ENCODE assay signal across 2 cellular contexts in the genomic region with DNA sequence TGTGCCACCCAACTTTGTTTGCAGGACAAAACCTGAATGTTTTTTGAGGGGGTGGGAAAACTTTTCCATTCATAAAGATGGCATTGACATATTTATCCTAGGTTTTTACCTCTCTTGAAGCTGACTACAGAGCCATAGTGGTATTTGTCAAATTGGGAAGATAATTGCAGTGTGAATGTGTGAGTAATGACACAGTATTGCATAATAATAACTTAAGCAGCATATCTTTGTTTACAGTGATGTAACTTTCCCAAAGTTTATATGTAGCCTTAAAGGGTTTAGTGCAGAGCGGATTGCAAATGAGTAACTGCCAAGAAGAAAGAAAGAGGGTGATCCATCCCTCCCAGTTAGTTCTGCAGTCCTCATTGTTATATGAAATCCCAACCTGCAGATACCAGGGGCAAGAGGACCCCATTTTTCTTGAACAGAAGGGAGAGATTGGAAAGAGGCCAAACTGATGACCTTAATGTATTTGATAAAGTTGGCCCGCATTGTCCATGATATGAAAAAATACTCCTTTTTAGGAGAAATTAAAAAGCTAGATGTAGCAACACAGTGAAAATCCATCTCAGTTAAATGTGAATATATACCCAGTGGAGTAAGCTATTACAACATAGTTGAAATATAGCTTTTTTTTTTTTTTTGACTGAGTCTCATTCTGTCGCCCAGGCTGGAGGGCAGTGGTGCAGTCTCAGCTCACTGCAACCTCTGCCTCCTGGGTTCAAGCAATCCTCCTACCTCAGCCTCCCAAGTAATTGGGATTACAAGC.
A peak's percentile ranks its signal among the peaks of the same experiment; 100 is the strongest.
TF ChIP-seq lines count a peak whose summit lies in the region.

No MANE protein-coding gene starts in this region.

TF ChIP-seq in IMR-90, 13 proteins besides CTCF, POLR2A, EP300 and RAD21:
- peak; percentile 89 for TF ChIP-seq CEBPB (IDR thresholded peaks at IDR 0.05; ENCODE audit: low read depth, low read length)
- TF ChIP-seq CHD1 (IDR thresholded peaks at IDR 0.05; ENCODE audit: low read depth, low read length), result no peak
- TF ChIP-seq MAFK (IDR thresholded peaks at IDR 0.05; ENCODE audit: low read depth, low read length), result no peak
- no peak for TF ChIP-seq SMC3 (IDR thresholded peaks at IDR 0.05; ENCODE audit: low read depth, low read length)
TF ChIP-seq in IMR-90: peak in this region for 1.

TF ChIP-seq in K562, 482 proteins besides CTCF, POLR2A, EP300 and RAD21:
- TF ChIP-seq CEBPG (CRISPR knock-in tag; IDR thresholded peaks at IDR 0.05), result peak; percentile 89
- TF ChIP-seq CEBPG (tag; conservative IDR thresholded peaks at IDR 0.05 in 1 of 2, IDR thresholded peaks at IDR 0.05 in 1 of 2), result peak; percentile 97 to 99
- TF ChIP-seq SMARCA4 (IDR thresholded peaks at IDR 0.05), result peak; percentile 18; the same call in 1 of the 2 replicates
- no peak for TF ChIP-seq BCL6 (CRISPR knock-in tag; IDR thresholded peaks at IDR 0.05)
- 0 out of 4 replicates have a peak, but pooled peaks of 1 of the 2 experiments have one; percentile 45 for TF ChIP-seq TRIM24 (IDR thresholded peaks at IDR 0.05)
- no peak for TF ChIP-seq ZNF3 (CRISPR knock-in tag; IDR thresholded peaks at IDR 0.05)
- TF ChIP-seq, protein P1, sequence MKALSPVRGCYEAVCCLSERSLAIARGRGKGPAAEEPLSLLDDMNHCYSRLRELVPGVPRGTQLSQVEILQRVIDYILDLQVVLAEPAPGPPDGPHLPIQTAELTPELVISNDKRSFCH (CRISPR knock-in tag; IDR thresholded peaks at IDR 0.05), result no peak
- TF ChIP-seq, protein P1 (tag; IDR thresholded peaks at IDR 0.05), result 0 out of 2 replicates have a peak, but pooled peaks have one; percentile 59
- TF ChIP-seq, protein P2, sequence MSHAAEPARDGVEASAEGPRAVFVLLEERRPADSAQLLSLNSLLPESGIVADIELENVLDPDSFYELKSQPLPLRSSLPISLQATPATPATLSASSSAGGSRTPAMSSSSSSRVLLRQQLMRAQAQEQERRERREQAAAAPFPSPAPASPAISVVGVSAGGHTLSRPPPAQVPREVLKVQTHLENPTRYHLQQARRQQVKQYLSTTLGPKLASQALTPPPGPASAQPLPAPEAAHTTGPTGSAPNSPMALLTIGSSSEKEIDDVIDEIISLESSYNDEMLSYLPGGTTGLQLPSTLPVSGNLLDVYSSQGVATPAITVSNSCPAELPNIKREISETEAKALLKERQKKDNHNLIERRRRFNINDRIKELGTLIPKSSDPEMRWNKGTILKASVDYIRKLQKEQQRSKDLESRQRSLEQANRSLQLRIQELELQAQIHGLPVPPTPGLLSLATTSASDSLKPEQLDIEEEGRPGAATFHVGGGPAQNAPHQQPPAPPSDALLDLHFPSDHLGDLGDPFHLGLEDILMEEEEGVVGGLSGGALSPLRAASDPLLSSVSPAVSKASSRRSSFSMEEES (CRISPR knock-in tag; IDR thresholded peaks at IDR 0.05), result no peak
- TF ChIP-seq BRF1 (IDR thresholded peaks at IDR 0.05; ENCODE audit: borderline replicate concordance, extremely low read depth, insufficient read length), result no peak
- no peak for TF ChIP-seq CREB1 (IDR thresholded peaks at IDR 0.05)
- 0 out of 2 replicates have a peak, but pooled peaks have one; percentile 32 for TF ChIP-seq CREB1 (CRISPR knock-in tag; IDR thresholded peaks at IDR 0.05)
- TF ChIP-seq HMG20A (CRISPR knock-in tag; conservative IDR thresholded peaks at IDR 0.05), result no peak
- TF ChIP-seq SOX6 (IDR thresholded peaks at IDR 0.05), result 0 out of 2 replicates have a peak, but pooled peaks have one; percentile 38
- TF ChIP-seq FOXP1 (CRISPR knock-in tag; IDR thresholded peaks at IDR 0.05), result 0 out of 2 replicates have a peak, but pooled peaks have one; percentile 42
- no peak for TF ChIP-seq ZC3H8 (IDR thresholded peaks at IDR 0.05)
- peak; percentile 31 to 72; a peak in 2 of 4 replicates for TF ChIP-seq FOXA3 (CRISPR knock-in tag; conservative IDR thresholded peaks at IDR 0.05 in 1 of 2, IDR thresholded peaks at IDR 0.05 in 1 of 2)
- TF ChIP-seq, protein P3, sequence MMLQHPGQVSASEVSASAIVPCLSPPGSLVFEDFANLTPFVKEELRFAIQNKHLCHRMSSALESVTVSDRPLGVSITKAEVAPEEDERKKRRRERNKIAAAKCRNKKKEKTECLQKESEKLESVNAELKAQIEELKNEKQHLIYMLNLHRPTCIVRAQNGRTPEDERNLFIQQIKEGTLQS (IDR thresholded peaks at IDR 0.05), result peak; percentile 91
- TF ChIP-seq, protein P3 (CRISPR knock-in tag; conservative IDR thresholded peaks at IDR 0.05), result no peak
- no peak for TF ChIP-seq ZNF696 (CRISPR knock-in tag; conservative IDR thresholded peaks at IDR 0.05)
- TF ChIP-seq FOXK2 (conservative IDR thresholded peaks at IDR 0.05 in 1 of 2, IDR thresholded peaks at IDR 0.05 in 1 of 2; ENCODE audit: low read depth in 2 of 2), result 0 out of 4 replicates have a peak, but pooled peaks of 1 of the 2 experiments have one; percentile 14
- TF ChIP-seq, protein P4, sequence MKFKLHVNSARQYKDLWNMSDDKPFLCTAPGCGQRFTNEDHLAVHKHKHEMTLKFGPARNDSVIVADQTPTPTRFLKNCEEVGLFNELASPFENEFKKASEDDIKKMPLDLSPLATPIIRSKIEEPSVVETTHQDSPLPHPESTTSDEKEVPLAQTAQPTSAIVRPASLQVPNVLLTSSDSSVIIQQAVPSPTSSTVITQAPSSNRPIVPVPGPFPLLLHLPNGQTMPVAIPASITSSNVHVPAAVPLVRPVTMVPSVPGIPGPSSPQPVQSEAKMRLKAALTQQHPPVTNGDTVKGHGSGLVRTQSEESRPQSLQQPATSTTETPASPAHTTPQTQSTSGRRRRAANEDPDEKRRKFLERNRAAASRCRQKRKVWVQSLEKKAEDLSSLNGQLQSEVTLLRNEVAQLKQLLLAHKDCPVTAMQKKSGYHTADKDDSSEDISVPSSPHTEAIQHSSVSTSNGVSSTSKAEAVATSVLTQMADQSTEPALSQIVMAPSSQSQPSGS (CRISPR knock-in tag; IDR thresholded peaks at IDR 0.05), result no peak
- peak; percentile 54 for TF ChIP-seq FOSL1 (tag; conservative IDR thresholded peaks at IDR 0.05)
- TF ChIP-seq CEBPB (tag; IDR thresholded peaks at IDR 0.05), result peak; percentile 98
- no peak for TF ChIP-seq ZNF586 (CRISPR knock-in tag; conservative IDR thresholded peaks at IDR 0.05)
- peak; percentile 48; the same call in 1 of the 2 replicates for TF ChIP-seq ARID1B (IDR thresholded peaks at IDR 0.05)
- TF ChIP-seq NR2C1 (IDR thresholded peaks at IDR 0.05), result no peak
- TF ChIP-seq NR2C1 (tag; IDR thresholded peaks at IDR 0.05), result peak; percentile 25; the same call in 1 of the 2 replicates
- TF ChIP-seq, protein P5, sequence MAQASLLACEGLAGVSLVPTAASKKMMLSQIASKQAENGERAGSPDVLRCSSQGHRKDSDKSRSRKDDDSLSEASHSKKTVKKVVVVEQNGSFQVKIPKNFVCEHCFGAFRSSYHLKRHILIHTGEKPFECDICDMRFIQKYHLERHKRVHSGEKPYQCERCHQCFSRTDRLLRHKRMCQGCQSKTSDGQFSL (CRISPR knock-in tag; IDR thresholded peaks at IDR 0.05), result no peak
- TF ChIP-seq, protein P5 (tag; IDR thresholded peaks at IDR 0.05), result no peak
- TF ChIP-seq, protein P6, sequence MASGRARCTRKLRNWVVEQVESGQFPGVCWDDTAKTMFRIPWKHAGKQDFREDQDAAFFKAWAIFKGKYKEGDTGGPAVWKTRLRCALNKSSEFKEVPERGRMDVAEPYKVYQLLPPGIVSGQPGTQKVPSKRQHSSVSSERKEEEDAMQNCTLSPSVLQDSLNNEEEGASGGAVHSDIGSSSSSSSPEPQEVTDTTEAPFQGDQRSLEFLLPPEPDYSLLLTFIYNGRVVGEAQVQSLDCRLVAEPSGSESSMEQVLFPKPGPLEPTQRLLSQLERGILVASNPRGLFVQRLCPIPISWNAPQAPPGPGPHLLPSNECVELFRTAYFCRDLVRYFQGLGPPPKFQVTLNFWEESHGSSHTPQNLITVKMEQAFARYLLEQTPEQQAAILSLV (tag; IDR thresholded peaks at IDR 0.05), result peak; percentile 80
- TF ChIP-seq FOXJ2 (tag; IDR thresholded peaks at IDR 0.05), result 0 out of 2 replicates have a peak, but pooled peaks have one; percentile 66
- TF ChIP-seq NFIC (IDR thresholded peaks at IDR 0.05), result peak; percentile 18; the same call in 1 of the 2 replicates
- TF ChIP-seq, protein P7, sequence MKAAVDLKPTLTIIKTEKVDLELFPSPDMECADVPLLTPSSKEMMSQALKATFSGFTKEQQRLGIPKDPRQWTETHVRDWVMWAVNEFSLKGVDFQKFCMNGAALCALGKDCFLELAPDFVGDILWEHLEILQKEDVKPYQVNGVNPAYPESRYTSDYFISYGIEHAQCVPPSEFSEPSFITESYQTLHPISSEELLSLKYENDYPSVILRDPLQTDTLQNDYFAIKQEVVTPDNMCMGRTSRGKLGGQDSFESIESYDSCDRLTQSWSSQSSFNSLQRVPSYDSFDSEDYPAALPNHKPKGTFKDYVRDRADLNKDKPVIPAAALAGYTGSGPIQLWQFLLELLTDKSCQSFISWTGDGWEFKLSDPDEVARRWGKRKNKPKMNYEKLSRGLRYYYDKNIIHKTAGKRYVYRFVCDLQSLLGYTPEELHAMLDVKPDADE (conservative IDR thresholded peaks at IDR 0.05; ENCODE audit: control insufficient read depth, low read depth, low read length), result no peak
- TF ChIP-seq, protein P8, sequence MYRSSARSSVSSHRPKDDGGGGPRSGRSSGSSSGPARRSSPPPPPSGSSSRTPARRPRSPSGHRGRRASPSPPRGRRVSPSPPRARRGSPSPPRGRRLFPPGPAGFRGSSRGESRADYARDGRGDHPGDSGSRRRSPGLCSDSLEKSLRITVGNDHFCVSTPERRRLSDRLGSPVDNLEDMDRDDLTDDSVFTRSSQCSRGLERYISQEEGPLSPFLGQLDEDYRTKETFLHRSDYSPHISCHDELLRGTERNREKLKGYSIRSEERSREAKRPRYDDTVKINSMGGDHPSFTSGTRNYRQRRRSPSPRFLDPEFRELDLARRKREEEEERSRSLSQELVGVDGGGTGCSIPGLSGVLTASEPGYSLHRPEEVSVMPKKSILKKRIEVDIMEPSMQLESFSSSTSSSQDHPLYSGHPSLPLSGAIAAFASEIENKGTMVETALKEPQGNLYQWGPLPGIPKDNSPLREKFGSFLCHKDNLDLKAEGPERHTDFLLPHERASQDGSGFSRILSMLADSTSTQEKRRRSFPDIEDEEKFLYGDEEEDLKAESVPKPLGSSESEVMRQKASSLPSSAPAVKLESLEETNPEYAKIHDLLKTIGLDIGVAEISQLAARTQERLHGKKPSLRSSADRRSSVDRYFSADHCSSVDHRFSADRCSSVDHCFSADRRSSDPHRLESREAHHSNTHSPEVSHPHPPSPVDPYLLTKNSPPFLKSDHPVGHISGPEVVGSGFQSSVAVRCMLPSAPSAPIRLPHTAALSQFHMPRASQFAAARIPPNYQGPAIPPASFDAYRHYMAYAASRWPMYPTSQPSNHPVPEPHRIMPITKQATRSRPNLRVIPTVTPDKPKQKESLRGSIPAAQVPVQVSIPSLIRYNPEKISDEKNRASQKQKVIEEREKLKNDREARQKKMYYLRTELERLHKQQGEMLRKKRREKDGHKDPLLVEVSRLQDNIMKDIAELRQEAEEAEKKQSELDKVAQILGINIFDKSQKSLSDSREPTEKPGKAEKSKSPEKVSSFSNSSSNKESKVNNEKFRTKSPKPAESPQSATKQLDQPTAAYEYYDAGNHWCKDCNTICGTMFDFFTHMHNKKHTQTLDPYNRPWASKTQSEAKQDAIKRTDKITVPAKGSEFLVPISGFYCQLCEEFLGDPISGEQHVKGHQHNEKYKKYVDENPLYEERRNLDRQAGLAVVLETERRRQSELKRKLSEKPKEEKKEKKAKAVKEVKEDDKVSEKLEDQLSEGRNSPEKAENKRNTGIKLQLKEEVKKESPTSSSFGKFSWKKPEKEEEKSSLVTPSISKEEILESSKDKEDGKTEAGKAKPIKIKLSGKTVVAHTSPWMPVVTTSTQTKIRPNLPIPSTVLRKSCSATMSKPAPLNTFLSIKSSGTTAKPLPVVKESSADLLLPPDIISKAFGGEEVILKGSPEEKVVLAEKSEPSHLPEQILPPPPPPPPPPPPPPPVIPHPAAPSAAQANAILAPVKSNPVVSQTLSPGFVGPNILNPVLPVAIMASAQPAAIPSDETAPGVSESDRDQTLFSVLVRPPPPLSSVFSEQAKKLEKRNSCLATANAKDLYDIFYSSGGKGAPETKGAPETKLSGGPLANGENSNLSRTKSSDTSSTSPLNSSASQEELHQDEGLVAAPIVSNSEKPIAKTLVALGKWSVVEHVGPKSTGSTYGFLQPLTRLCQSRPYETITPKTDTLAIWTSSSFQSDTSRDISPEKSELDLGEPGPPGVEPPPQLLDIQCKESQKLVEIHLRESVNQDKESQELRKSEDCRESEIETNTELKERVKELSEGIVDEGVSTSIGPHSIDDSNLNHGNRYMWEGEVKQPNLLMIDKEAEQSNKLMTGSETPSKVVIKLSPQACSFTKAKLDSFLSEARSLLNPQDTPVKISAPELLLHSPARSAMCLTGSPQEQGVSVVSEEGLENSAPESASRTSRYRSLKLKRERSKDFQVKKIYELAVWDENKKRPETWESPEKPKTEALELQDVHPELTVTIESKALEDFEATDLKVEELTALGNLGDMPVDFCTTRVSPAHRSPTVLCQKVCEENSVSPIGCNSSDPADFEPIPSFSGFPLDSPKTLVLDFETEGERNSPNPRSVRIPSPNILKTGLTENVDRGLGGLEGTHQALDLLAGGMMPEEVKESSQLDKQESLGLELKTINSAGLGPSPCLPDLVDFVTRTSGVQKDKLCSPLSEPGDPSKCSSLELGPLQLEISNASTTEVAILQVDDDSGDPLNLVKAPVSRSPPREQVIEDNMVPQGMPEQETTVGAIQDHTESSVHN (IDR thresholded peaks at IDR 0.05; ENCODE audit: borderline replicate concordance in 1 of 2, low read depth in 1 of 2), result peak in 1 of 2 experiments; percentile 79; a peak in 2 of 4 replicates
- no peak for TF ChIP-seq ZNF282 (CRISPR knock-in tag; IDR thresholded peaks at IDR 0.05)
- TF ChIP-seq MEIS2 (IDR thresholded peaks at IDR 0.05; ENCODE audit: partially characterized antibody), result peak; percentile 40
- TF ChIP-seq ATF7 (IDR thresholded peaks at IDR 0.05), result peak; percentile 62
- TF ChIP-seq GTF2F1 (IDR thresholded peaks at IDR 0.05; ENCODE audit: low read depth, low read length), result no peak
- no peak for TF ChIP-seq PHB2 (IDR thresholded peaks at IDR 0.05; ENCODE audit: low read depth)
- 0 out of 2 replicates have a peak, but pooled peaks have one; percentile 47 for TF ChIP-seq JUN (IDR thresholded peaks at IDR 0.05; ENCODE audit: borderline replicate concordance, low read depth, low read length)
- no peak for TF ChIP-seq JUN (CRISPR knock-in tag; IDR thresholded peaks at IDR 0.05; ENCODE audit: borderline replicate concordance)
